Comparison of ENCODE assay signal across 18 cellular contexts in the genomic region with DNA sequence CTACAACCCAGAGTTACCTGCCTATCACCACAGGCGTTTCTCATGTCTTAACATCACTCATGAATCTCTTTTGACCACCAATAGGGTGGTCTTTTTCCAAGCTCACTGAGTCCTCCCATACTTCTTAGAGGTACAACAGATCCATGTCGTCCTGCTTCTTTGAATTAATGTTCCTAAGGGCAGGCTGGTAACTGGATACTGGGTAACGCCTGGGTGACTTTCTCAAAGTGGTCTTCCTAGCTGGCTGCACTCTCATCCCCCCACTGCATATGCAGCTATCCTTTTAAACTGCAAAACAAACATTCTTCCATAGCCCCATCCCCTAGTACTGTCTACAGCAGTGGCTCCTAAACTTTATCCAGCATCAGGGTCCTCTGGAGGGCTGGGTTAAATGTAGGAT.
DNase-seq lines count a peak whose midpoint lies in the region; ATAC-seq and TF ChIP-seq lines count a peak whose summit lies in the region.
"Had no signal": no experiment of that assay in that cellular context is flagged by ENCODE, and none has a peak within 500 bp of the region (broad histone marks: within the 10 kb centered on the region; RNA-seq: fewer than 3 reads in every experiment).

No MANE protein-coding gene starts in this region.

- H2AFZ ChIP-seq in neuronal stem cell (ENCODE audit: low read length): no peak overlapping the region

- H3K27ac Mint-ChIP-seq in activated naive CD4-positive, alpha-beta T cell treated with anti-CD3 and anti-CD28 coated beads, Interleukin-2, amount 10 ng/mL, durations not matched to agents 7 days and 5 days: peak overlapping the region; percentile 15
- H3K27ac Mint-ChIP-seq in activated naive CD4-positive, alpha-beta T cell treated with anti-CD3 and anti-CD28 coated beads, Interleukin-2, amount 50 U/mL, for 72 hours: no peak overlapping the region
- peak overlapping the region; percentile 24 for H3K27ac Mint-ChIP-seq in neural crest cell (ENCODE audit: unreplicated experiment)
- H3K27ac Mint-ChIP-seq: B cell; CD4-positive, alpha-beta T cell; CD8-positive, alpha-beta T cell had no signal

- CTCF ChIA-PET in activated naive CD4-positive, alpha-beta T cell treated with anti-CD3 and anti-CD28 coated beads, Interleukin-2, amount 10 ng/mL, durations not matched to agents 7 days and 5 days (lab: Charles Lee): no interaction called here

- ATAC-seq in activated naive CD4-positive, alpha-beta T cell treated with anti-CD3 and anti-CD28 coated beads, Interleukin-2, amount 50 U/mL, for 72 hours: no peak
- ATAC-seq: A549; CD8-positive, alpha-beta T cell had no signal

- H3K4me1 ChIP-seq in neuronal stem cell (ENCODE audit: control insufficient read depth in 2 of 2, insufficient read depth in 1 of 2, low read depth in 1 of 2, low read length in 2 of 2): peaks cover 3 to 28% of the 10 kb centered on the region in 2 donors
- H3K4me1 ChIP-seq: A549, Caco-2 had no signal

- no peak overlapping the region for H3K27ac ChIP-seq in neuronal stem cell (replicated peaks; ENCODE audit: low read length)
- H3K27ac ChIP-seq: 22Rv1; A549; BLaER1 treated with 17β-estradiol and CSF1 and Interleukin-3, amounts not matched to agents 10 nM and 100 nM; C4-2B had no signal

- TF ChIP-seq CTCF in neural crest cell (conservative IDR thresholded peaks at IDR 0.05): no peak

- H3K4ac ChIP-seq in neuronal stem cell (ENCODE audit: low read length): no peak overlapping the region

- H3K9me3 ChIP-seq in neuronal stem cell (replicated peaks in 1 of 2; ENCODE audit: control insufficient read depth in 2 of 2, insufficient read depth in 1 of 2, low read depth in 1 of 2, low read length in 2 of 2): peaks cover 5 to 27% of the 10 kb centered on the region in 2 donors
- H3K9me3 ChIP-seq: A549, Caco-2 had no signal

- peaks cover 2% of the 10 kb centered on the region for H3K79me1 ChIP-seq in neuronal stem cell (ENCODE audit: low read depth, low read length)

- H3K9ac ChIP-seq in neuronal stem cell (ENCODE audit: low read depth, low read length, poor library complexity): no peak overlapping the region
- H3K9ac ChIP-seq: BLaER1 treated with 17β-estradiol and CSF1 and Interleukin-3, amounts not matched to agents 10 nM and 100 nM had no signal

- no peak for DNase-seq in activated naive CD4-positive, alpha-beta T cell treated with anti-CD3 and anti-CD28 coated beads, Interleukin-2, amount 10 ng/mL, durations not matched to agents 7 days and 5 days
- no peak for DNase-seq in activated naive CD4-positive, alpha-beta T cell treated with anti-CD3 and anti-CD28 coated beads, Interleukin-2, amount 50 U/mL, for 72 hours (ENCODE audit: low spot score in 2 of 2)
- no peak for DNase-seq in neural crest cell (ENCODE audit: low read depth, low spot score)
- DNase-seq in neuronal stem cell (ENCODE audit: low spot score): no peak
- DNase-seq in activated gamma-delta T cell (lab: John Stamatoyannopoulos, UW): no peak
- no peak for DNase-seq in Kasumi-1 (lab: John Stamatoyannopoulos, UW)
- DNase-seq: AML-193; Caco-2; Calu3; CD4-positive, alpha-beta T cell; CD8-positive, alpha-beta T cell; DMS79 treated with DMSO at 0.1 percent for 48 hours; GF-D8 had no signal

- H2AK5ac ChIP-seq in neuronal stem cell (ENCODE audit: low read depth, low read length): peak overlapping the region; percentile 9

- H3K23ac ChIP-seq in neuronal stem cell (ENCODE audit: low read depth, low read length, poor library complexity): no peak overlapping the region

- no peaks in the 10 kb centered on the region for H3K36me3 ChIP-seq in neuronal stem cell (replicated peaks in 1 of 2; ENCODE audit: control insufficient read depth in 2 of 2, insufficient read depth in 2 of 2, low read length in 2 of 2)

- no peak overlapping the region for H3K4me2 ChIP-seq in neuronal stem cell (ENCODE audit: insufficient read depth, low read length, poor library complexity, severe bottlenecking)
- H3K4me2 ChIP-seq: A549; BLaER1 treated with 17β-estradiol and CSF1 and Interleukin-3, amounts not matched to agents 10 nM and 100 nM had no signal

- no peak overlapping the region for H3K4me3 Mint-ChIP-seq in activated naive CD4-positive, alpha-beta T cell treated with anti-CD3 and anti-CD28 coated beads, Interleukin-2, amount 10 ng/mL, durations not matched to agents 7 days and 5 days
- peak overlapping the region; percentile 29 for H3K4me3 Mint-ChIP-seq in neural crest cell
- H3K4me3 Mint-ChIP-seq: B cell; CD4-positive, alpha-beta T cell; CD8-positive, alpha-beta T cell had no signal

- no peak overlapping the region for H3K18ac ChIP-seq in neuronal stem cell (ENCODE audit: low read length)

- WGBS in neuronal stem cell (ENCODE audit: extremely low coverage in 2 of 2, insufficient read length in 2 of 2, insufficient replicate concordance in 1 of 2), 2 donors: no CpG with 5 or more reads among the region's 3 CpGs

- H2BK12ac ChIP-seq in neuronal stem cell (ENCODE audit: low read length): no peak overlapping the region

- H2BK120ac ChIP-seq in neuronal stem cell (ENCODE audit: low read depth, low read length): no peak overlapping the region

- no peaks in the 10 kb centered on the region for H3K4me1 Mint-ChIP-seq in activated naive CD4-positive, alpha-beta T cell treated with anti-CD3 and anti-CD28 coated beads, Interleukin-2, amount 10 ng/mL, durations not matched to agents 7 days and 5 days
- H3K4me1 Mint-ChIP-seq in neural crest cell: peaks cover 39% of the 10 kb centered on the region
- H3K4me1 Mint-ChIP-seq: B cell had no signal

- no peak overlapping the region for H2BK5ac ChIP-seq in neuronal stem cell (ENCODE audit: low read length)

- no peak overlapping the region for H2BK15ac ChIP-seq in neuronal stem cell (ENCODE audit: low read length)

- no peaks in the 10 kb centered on the region for H3K36me3 Mint-ChIP-seq in activated naive CD4-positive, alpha-beta T cell treated with anti-CD3 and anti-CD28 coated beads, Interleukin-2, amount 10 ng/mL, durations not matched to agents 7 days and 5 days
- peaks cover 0 to 16% of the 10 kb centered on the region in 2 donors for H3K36me3 Mint-ChIP-seq in activated naive CD4-positive, alpha-beta T cell treated with anti-CD3 and anti-CD28 coated beads, Interleukin-2, amount 50 U/mL, for 72 hours
- H3K36me3 Mint-ChIP-seq in neural crest cell (ENCODE audit: low read depth): peaks cover 34% of the 10 kb centered on the region
- H3K36me3 Mint-ChIP-seq: CD8-positive, alpha-beta T cell had no signal

- no peak overlapping the region for H3K4me3 ChIP-seq in neuronal stem cell (ENCODE audit: low read length in 2 of 2)
- H3K4me3 ChIP-seq: A549; BLaER1 treated with 17β-estradiol and CSF1 and Interleukin-3, amounts not matched to agents 10 nM and 100 nM had no signal

- no peaks in the 10 kb centered on the region for H3K27me3 ChIP-seq in neuronal stem cell (ENCODE audit: control insufficient read depth in 3 of 3, insufficient read depth in 3 of 3, low read depth in 1 of 3, low read length in 3 of 3)
- H3K27me3 ChIP-seq: BLaER1 treated with 17β-estradiol and CSF1 and Interleukin-3, amounts not matched to agents 10 nM and 100 nM had no signal

- no peak overlapping the region for H4K91ac ChIP-seq in neuronal stem cell (ENCODE audit: low read depth, low read length, poor library complexity)

- no peaks in the 10 kb centered on the region for H3K27me3 Mint-ChIP-seq in activated naive CD4-positive, alpha-beta T cell treated with anti-CD3 and anti-CD28 coated beads, Interleukin-2, amount 10 ng/mL, durations not matched to agents 7 days and 5 days
- no peaks in the 10 kb centered on the region for H3K27me3 Mint-ChIP-seq in neural crest cell (ENCODE audit: low read depth)
- H3K27me3 Mint-ChIP-seq: B cell; CD4-positive, alpha-beta T cell had no signal

- H3K9me3 Mint-ChIP-seq in activated naive CD4-positive, alpha-beta T cell treated with anti-CD3 and anti-CD28 coated beads, Interleukin-2, amount 10 ng/mL, durations not matched to agents 7 days and 5 days: peaks cover 51% of the 10 kb centered on the region
- peaks cover 26 to 27% of the 10 kb centered on the region in 2 donors for H3K9me3 Mint-ChIP-seq in activated naive CD4-positive, alpha-beta T cell treated with anti-CD3 and anti-CD28 coated beads, Interleukin-2, amount 50 U/mL, for 72 hours
- peaks cover 15% of the 10 kb centered on the region for H3K9me3 Mint-ChIP-seq in neural crest cell

- no peak overlapping the region for H4K8ac ChIP-seq in neuronal stem cell (ENCODE audit: low read depth, low read length)

- no peak overlapping the region for H3K14ac ChIP-seq in neuronal stem cell (ENCODE audit: low read length)

Comparison
In these comparisons a context has a peak if more than half of its experiments do, and no peak if none do; other contexts are left out.
1. H3K27ac Mint-ChIP-seq: peak in activated naive CD4-positive, alpha-beta T cell treated with anti-CD3 and anti-CD28 coated beads, Interleukin-2, amount 10 ng/mL, durations not matched to agents 7 days and 5 days (single experiment) and neural crest cell (single experiment); none in activated naive CD4-positive, alpha-beta T cell treated with anti-CD3 and anti-CD28 coated beads, Interleukin-2, amount 50 U/mL, for 72 hours (0 of 2).